15 cellular contexts compared by ENCODE assay signal in genomic region chr5:133582971-133583370, GRCh38. TPM values are rescaled to one million over a fixed set of nuclear protein-coding genes. Genes with fewer than 3 reads are reported as not detected.
A peak's percentile ranks its signal among the peaks of the same experiment; 100 is the strongest.
DNase-seq lines count a peak whose midpoint lies in the region; ATAC-seq and TF ChIP-seq lines count a peak whose summit lies in the region.
"Had no signal": no experiment of that assay in that cellular context is flagged by ENCODE, and none has a peak within 500 bp of the region (broad histone marks: within the 10 kb centered on the region; RNA-seq: fewer than 3 reads in every experiment).

No MANE protein-coding gene starts in this region.

- H3K9me3 ChIP-seq in HUES64 (ENCODE audit: insufficient read depth, low read depth, low read length) (no peaks in the 10 kb centered on the region), left ventricle myocardium inferior (replicated peaks) (no peaks in the 10 kb centered on the region)
- H3K9me3 ChIP-seq: BLaER1 had no signal

- no peaks in the 10 kb centered on the region for H3K9me3 Mint-ChIP-seq in osteocyte (ENCODE audit: unreplicated experiment)
- H3K9me3 Mint-ChIP-seq in activated CD4-positive, alpha-beta T cell treated with anti-CD3 and anti-CD28 coated beads, Interleukin-2, amount 10 ng/mL, durations not matched to agents 24 days and 14 days = no peaks in the 10 kb centered on the region

- H3K4me3 ChIP-seq in HUES64 (ENCODE audit: low read length) = peak overlapping the region; percentile 46
- H3K4me3 ChIP-seq in left ventricle myocardium inferior = no peak overlapping the region
- H3K4me3 ChIP-seq: BLaER1 had no signal

- ATAC-seq in esophagus mucosa = peak; percentile 41
- ATAC-seq: Right ventricle myocardium inferior had no signal

- H3K9ac ChIP-seq in HUES64 (ENCODE audit: low read depth, low read length) = peak overlapping the region; percentile 52; the same call in 1 of the 2 replicates
- H3K9ac ChIP-seq: BLaER1 had no signal

- intact Hi-C loops in activated CD4-positive, alpha-beta T cell treated with anti-CD3 and anti-CD28 coated beads, Interleukin-2, amount 10 ng/mL, durations not matched to agents 24 days and 14 days (cut with micrococcal nuclease) = no loop called here
- intact Hi-C loops in left ventricle myocardium inferior (cut with micrococcal nuclease) = no loop called here

- H3K36me3 Mint-ChIP-seq in osteocyte (ENCODE audit: unreplicated experiment) = no peaks in the 10 kb centered on the region
- H3K36me3 Mint-ChIP-seq in activated CD4-positive, alpha-beta T cell treated with anti-CD3 and anti-CD28 coated beads, Interleukin-2, amount 10 ng/mL, durations not matched to agents 24 days and 14 days (ENCODE audit: low read depth) = no peaks in the 10 kb centered on the region
- H3K36me3 Mint-ChIP-seq: CD4-positive, alpha-beta memory T cell had no signal

- peak; percentile 33 for DNase-seq in ELF-1 (ENCODE audit: low read depth, low spot score)
- DNase-seq in osteocyte (ENCODE audit: extremely low spot score, unreplicated experiment) = peak; percentile 57
- DNase-seq in activated CD4-positive, alpha-beta T cell treated with anti-CD3 and anti-CD28 coated beads, Interleukin-2, amount 10 ng/mL, durations not matched to agents 24 days and 14 days = no peak
- no peak for DNase-seq in left ventricle myocardium inferior
- DNase-seq in activated naive CD4-positive, alpha-beta T cell treated with Interleukin-2 at 50 U/mL for 16 hours = no peak
- DNase-seq: Calu3; CD4-positive, alpha-beta memory T cell; HFFc6; MM.1S; NCI-H1092 treated with DMSO at 0.1 percent for 48 hours; NCI-H2081 had no signal

- H3K27me3 ChIP-seq in HUES64 (ENCODE audit: insufficient read depth, low read length) = peaks cover 16% of the 10 kb centered on the region
- peaks cover 48% of the 10 kb centered on the region for H3K27me3 ChIP-seq in left ventricle myocardium inferior (ENCODE audit: low read depth)
- H3K27me3 ChIP-seq: BLaER1 had no signal

- H3K4me1 Mint-ChIP-seq in osteocyte (ENCODE audit: unreplicated experiment) = no peaks in the 10 kb centered on the region
- H3K4me1 Mint-ChIP-seq in activated CD4-positive, alpha-beta T cell treated with anti-CD3 and anti-CD28 coated beads, Interleukin-2, amount 10 ng/mL, durations not matched to agents 24 days and 14 days = no peaks in the 10 kb centered on the region
- H3K4me1 Mint-ChIP-seq: CD4-positive, alpha-beta memory T cell had no signal

- H3K4me3 Mint-ChIP-seq in osteocyte (ENCODE audit: unreplicated experiment) = no peak overlapping the region
- no peak overlapping the region for H3K4me3 Mint-ChIP-seq in activated CD4-positive, alpha-beta T cell treated with anti-CD3 and anti-CD28 coated beads, Interleukin-2, amount 10 ng/mL, durations not matched to agents 24 days and 14 days
- H3K4me3 Mint-ChIP-seq: CD4-positive, alpha-beta memory T cell; HFFc6 had no signal

- H3K27ac Mint-ChIP-seq in osteocyte (ENCODE audit: unreplicated experiment) = no peak overlapping the region
- H3K27ac Mint-ChIP-seq in activated CD4-positive, alpha-beta T cell treated with anti-CD3 and anti-CD28 coated beads, Interleukin-2, amount 10 ng/mL, durations not matched to agents 24 days and 14 days = no peak overlapping the region
- H3K27ac Mint-ChIP-seq: CD4-positive, alpha-beta memory T cell; HFFc6 had no signal

- H3K27ac ChIP-seq in HUES64 (ENCODE audit: low read depth, low read length) (no peak overlapping the region), left ventricle myocardium inferior (replicated peaks) (no peak overlapping the region)
- H3K27ac ChIP-seq: BLaER1 had no signal

- H3K36me3 ChIP-seq in HUES64 (ENCODE audit: insufficient read depth, low read length) (no peaks in the 10 kb centered on the region), left ventricle myocardium inferior (no peaks in the 10 kb centered on the region)
- H3K36me3 ChIP-seq: BLaER1 had no signal

- H3K4me1 ChIP-seq in HUES64 (ENCODE audit: insufficient read depth, low read length) (peaks cover 4% of the 10 kb centered on the region; the same call in 1 of the 2 replicates), left ventricle myocardium inferior (no peaks in the 10 kb centered on the region)
- H3K4me1 ChIP-seq: BLaER1 had no signal

- H3K27me3 Mint-ChIP-seq in osteocyte (ENCODE audit: unreplicated experiment) = no peaks in the 10 kb centered on the region
- H3K27me3 Mint-ChIP-seq in activated CD4-positive, alpha-beta T cell treated with anti-CD3 and anti-CD28 coated beads, Interleukin-2, amount 10 ng/mL, durations not matched to agents 24 days and 14 days = peaks cover 3% of the 10 kb centered on the region

- WGBS in HUES64 = 40% methylated on average over 5 of the region's 7 CpGs

- TF ChIP-seq CTCF in osteocyte (IDR thresholded peaks at IDR 0.05) (no peak), left ventricle myocardium inferior (IDR thresholded peaks at IDR 0.05; ENCODE audit: borderline replicate concordance) (no peak)

RNA-seq across cellular contexts. Expression of gene FSTL4, which starts 29.4 kb away (rescaled TPM):
- polyA plus RNA-seq in HUES64 (2013, experiment 1 of 2) = 1.5 TPM
- polyA plus RNA-seq in HUES64 (2013, experiment 2 of 2) = 3.2 TPM
- total RNA-seq in esophagus mucosa = 2.8 TPM
- not detected in 2 replicates for total RNA-seq in osteocyte
- total RNA-seq in activated CD4-positive, alpha-beta T cell treated with anti-CD3 and anti-CD28 coated beads, Interleukin-2, amount 10 ng/mL, durations not matched to agents 24 days and 14 days = 0.42 TPM in 1 of 2 replicates, not detected in the other
- total RNA-seq in left ventricle myocardium inferior = not detected
- total RNA-seq: Calu3; CD4-positive, alpha-beta memory T cell; HFFc6; Right ventricle myocardium inferior had no signal
- polyA plus RNA-seq: CD4-positive, alpha-beta memory T cell had no signal

Comparison
In these comparisons a context has a peak if more than half of its experiments do, and no peak if none do; other contexts are left out.
1. DNase-seq: peak in ELF-1 (single experiment) and osteocyte (single experiment); none in activated CD4-positive, alpha-beta T cell treated with anti-CD3 and anti-CD28 coated beads, Interleukin-2, amount 10 ng/mL, durations not matched to agents 24 days and 14 days (single experiment), left ventricle myocardium inferior (single experiment) and activated naive CD4-positive, alpha-beta T cell treated with Interleukin-2 at 50 U/mL for 16 hours (single experiment).